Comparison of ENCODE assay signal across 2 cellular contexts in genomic region chr11:73759520-73760065, GRCh38.
TF ChIP-seq lines count a peak whose summit lies in the region.

No MANE protein-coding gene starts in this region.

TF ChIP-seq in GM12878, 131 proteins besides CTCF, POLR2A, EP300 and RAD21:
- TF ChIP-seq TBL1XR1 (IDR thresholded peaks at IDR 0.05; ENCODE audit: low read depth, low read length) (no peak), MTA2 (IDR thresholded peaks at IDR 0.05; ENCODE audit: low read depth) (0 out of 2 replicates have a peak, but pooled peaks have one; percentile 16)

TF ChIP-seq in HepG2, 621 proteins besides CTCF, POLR2A, EP300 and RAD21:
- no peak for TF ChIP-seq ZBTB1 (CRISPR knock-in tag; IDR thresholded peaks at IDR 0.05; ENCODE audit: borderline replicate concordance)
- no peak for TF ChIP-seq PITX1 (CRISPR knock-in tag; IDR thresholded peaks at IDR 0.05)
- no peak for TF ChIP-seq ZMAT5 (CRISPR knock-in tag; IDR thresholded peaks at IDR 0.05; ENCODE audit: borderline replicate concordance, low read depth)
- no peak for TF ChIP-seq FOXK2 (IDR thresholded peaks at IDR 0.05)
- no peak for TF ChIP-seq ZSCAN12 (CRISPR knock-in tag; IDR thresholded peaks at IDR 0.05)
- TF ChIP-seq NFE2L1 (CRISPR knock-in tag; IDR thresholded peaks at IDR 0.05; ENCODE audit: borderline replicate concordance): no peak
- no peak for TF ChIP-seq ZNF607 (CRISPR knock-in tag; IDR thresholded peaks at IDR 0.05; ENCODE audit: borderline replicate concordance)
- no peak for TF ChIP-seq AFF4 (CRISPR knock-in tag; IDR thresholded peaks at IDR 0.05)
- no peak for TF ChIP-seq PPARG (CRISPR knock-in tag; conservative IDR thresholded peaks at IDR 0.05)
- no peak for TF ChIP-seq ZNF513 (CRISPR knock-in tag; conservative IDR thresholded peaks at IDR 0.05)
- no peak for TF ChIP-seq CBX5 (CRISPR knock-in tag; IDR thresholded peaks at IDR 0.05; ENCODE audit: borderline replicate concordance)
- TF ChIP-seq ZC3H4 (CRISPR knock-in tag; IDR thresholded peaks at IDR 0.05; ENCODE audit: borderline replicate concordance): no peak
- no peak for TF ChIP-seq MXD3 (CRISPR knock-in tag; IDR thresholded peaks at IDR 0.05)
TF ChIP-seq in HepG2: peak in this region for 0.
